8 cellular contexts compared by ENCODE assay signal in the genomic region with DNA sequence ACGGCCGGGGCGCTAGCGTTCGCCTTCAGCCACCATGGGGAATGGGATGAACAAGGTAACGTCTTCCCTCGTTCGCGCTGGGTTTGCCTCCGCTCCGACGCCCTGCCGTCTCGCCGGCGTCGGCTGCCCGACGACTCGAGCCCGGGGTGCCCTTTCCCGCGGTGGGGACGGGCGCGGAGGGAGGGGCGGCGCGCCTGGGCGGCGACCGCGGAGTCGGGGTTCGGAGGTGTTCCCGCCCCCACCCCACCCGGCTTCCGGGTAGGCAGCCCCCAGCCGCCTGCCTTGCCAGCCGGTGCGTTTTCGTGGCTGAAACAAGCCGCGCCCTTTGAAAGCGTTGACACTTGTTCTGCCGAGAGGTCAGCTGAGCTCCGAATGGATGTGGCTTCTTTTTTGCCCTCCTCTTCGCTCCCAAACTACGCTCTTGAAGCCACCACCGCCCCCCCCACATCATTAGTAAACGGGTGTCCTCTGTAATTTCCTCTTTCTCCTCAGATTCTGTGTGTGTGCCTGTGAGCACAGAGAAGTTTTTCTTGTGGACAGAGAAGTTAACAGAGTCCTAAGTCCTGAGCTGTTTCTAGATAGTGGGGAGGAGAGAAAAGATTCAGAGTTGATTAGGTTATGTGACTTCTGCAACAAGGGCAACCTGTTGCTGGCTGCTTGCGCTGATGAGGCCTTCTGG. TPM values are rescaled to one million over a fixed set of nuclear protein-coding genes. Genes with fewer than 3 reads are reported as not detected.
DNase-seq lines count a peak whose midpoint lies in the region; ATAC-seq and TF ChIP-seq lines count a peak whose summit lies in the region.

No MANE protein-coding gene starts in this region.

- intact Hi-C loops in colonic mucosa (cut with DNase I) = no loop called here

- peak; percentile 81 for DNase-seq in colonic mucosa
- DNase-seq in medulla oblongata (ENCODE audit: extremely low spot score) = peak; percentile 79
- peak; percentile 62 to 80 for DNase-seq in stimulated activated CD8-positive, alpha-beta memory T cell treated with anti-CD3 and anti-CD28 coated beads, Interleukin-15, amount 100 ng/mL, for 4 hours (ENCODE audit: low read depth in 2 of 2)
- no peak for DNase-seq in DMS153 treated with DMSO at 0.1 percent for 48 hours (lab: John Stamatoyannopoulos, UW; ENCODE audit: unreplicated experiment)
- no peak for DNase-seq in NCI-H2029 (lab: John Stamatoyannopoulos, UW)

- TF ChIP-seq CTCF in VCaP (conservative IDR thresholded peaks at IDR 0.05) (no peak), colonic mucosa (IDR thresholded peaks at IDR 0.05) (no peak)

- ATAC-seq in GM18873 (IDR thresholded peaks at IDR 0.05; ENCODE audit: low FRiP score, unreplicated experiment) (peak; percentile 32), HG03095 (IDR thresholded peaks at IDR 0.05; ENCODE audit: unreplicated experiment) (peak; percentile 25)

- H3K9ac ChIP-seq in colonic mucosa (ENCODE audit: low read depth in 2 of 2, low read length in 2 of 2) = peak overlapping the region; percentile 70 to 88

- H3K4me1 ChIP-seq in colonic mucosa = peaks cover 5% of the 10 kb centered on the region

- H3K36me3 ChIP-seq in colonic mucosa = no peaks in the 10 kb centered on the region

- H3K27ac ChIP-seq in VCaP (peak overlapping the region; percentile 68), colonic mucosa (peak overlapping the region; percentile 96)

- H3K27me3 ChIP-seq in colonic mucosa = no peaks in the 10 kb centered on the region

- no peaks in the 10 kb centered on the region for H3K9me3 ChIP-seq in colonic mucosa

- peak overlapping the region; percentile 58 for H3K4me3 ChIP-seq in colonic mucosa

RNA-seq across cellular contexts. Expression of a gene that starts 0.4 kb away (rescaled TPM):
- 10 to 100 TPM; 20.5 to 24.5 TPM for total RNA-seq in colonic mucosa

Comparison
In these comparisons a context has a peak if more than half of its experiments do, and no peak if none do; other contexts are left out.
1. DNase-seq: peak in colonic mucosa (single experiment), medulla oblongata (single experiment) and stimulated activated CD8-positive, alpha-beta memory T cell treated with anti-CD3 and anti-CD28 coated beads, Interleukin-15, amount 100 ng/mL, for 4 hours (2 of 2); none in DMS153 treated with DMSO at 0.1 percent for 48 hours (single experiment) and NCI-H2029 (single experiment).